Comparison of ENCODE assay signal across 12 cellular contexts in the genomic region with DNA sequence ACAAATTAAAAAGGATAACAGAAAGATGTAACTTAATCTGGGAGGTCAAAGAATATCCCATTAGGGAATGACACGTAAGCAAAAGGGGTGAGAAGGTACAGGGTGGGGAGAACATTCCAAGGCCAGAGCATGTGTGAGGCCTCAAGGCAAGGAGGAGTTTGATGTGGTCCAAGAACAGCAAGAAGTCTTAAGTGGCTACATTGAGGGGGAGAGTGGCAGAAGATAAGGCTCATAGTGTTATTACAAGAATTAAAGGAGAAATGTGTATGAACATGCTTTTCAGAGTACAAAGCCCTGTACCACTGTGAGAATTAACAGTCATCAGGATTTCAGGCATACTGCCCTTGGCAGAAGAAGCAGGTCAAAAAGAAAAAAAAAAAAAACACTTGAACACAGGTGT.
"Had no signal": no experiment of that assay in that cellular context is flagged by ENCODE, and none has a peak within 500 bp of the region (broad histone marks: within the 10 kb centered on the region; RNA-seq: fewer than 3 reads in every experiment).

No MANE protein-coding gene starts in this region.

- H3K4me3 ChIP-seq: lower lobe of right lung, tibial nerve had no signal

- H3K27ac ChIP-seq: lower lobe of right lung, neutrophil had no signal

- DNase-seq: activated CD4-positive, alpha-beta memory T cell treated with anti-CD3 and anti-CD28 coated beads, Interleukin-2, amount 10 ng/mL, durations not matched to agents 7 days and 5 days; effector memory CD8-positive, alpha-beta T cell; erythroblast; hypothalamus; left cardiac atrium; lower lobe of right lung; naive B cell; posterior cingulate gyrus; small intestine; SW 1271 had no signal

- ATAC-seq: effector memory CD8-positive, alpha-beta T cell had no signal

- H3K36me3 ChIP-seq: lower lobe of right lung, neutrophil, tibial nerve had no signal

- H3K4me1 ChIP-seq: lower lobe of right lung had no signal

- FAIRE-seq: small intestine had no signal

- H3K27me3 ChIP-seq: neutrophil, tibial nerve had no signal

- H3K9me3 ChIP-seq: lower lobe of right lung, neutrophil, tibial nerve had no signal
